ENCODE assay signal across 17 cellular contexts in the genomic region with DNA sequence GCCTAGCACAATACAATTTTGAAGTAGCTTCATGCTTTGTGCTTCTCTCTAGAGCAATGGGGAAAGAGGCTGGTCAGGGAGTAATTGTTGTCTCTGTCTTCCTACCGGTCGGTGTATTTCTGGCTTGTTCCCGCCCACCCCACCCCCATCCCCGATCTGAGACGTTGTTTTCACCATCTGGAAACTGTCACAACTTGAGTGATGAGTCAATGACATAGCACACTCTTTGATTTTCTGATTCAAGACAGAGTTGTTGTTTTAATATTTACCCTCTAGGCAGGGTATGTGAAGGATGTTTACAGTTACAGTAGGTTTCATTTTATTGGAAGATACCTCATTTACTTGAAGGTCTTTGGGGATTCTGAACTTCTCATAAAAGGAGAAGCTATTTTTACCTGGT. TPM values are rescaled to one million over a fixed set of nuclear protein-coding genes. Genes with fewer than 3 reads are reported as not detected.
DNase-seq lines count a peak whose midpoint lies in the region; ATAC-seq, FAIRE-seq and TF ChIP-seq lines count a peak whose summit lies in the region.
"Had no signal": no experiment of that assay in that cellular context is flagged by ENCODE, and none has a peak within 500 bp of the region (broad histone marks: within the 10 kb centered on the region; RNA-seq: fewer than 3 reads in every experiment).

No MANE protein-coding gene starts in this region.

- POLR2A ChIA-PET in HepG2 (lab: Yijun Ruan, JAX) = no interaction called here

- 0% methylated on average over 5 of the region's 5 CpGs for WGBS in HepG2 (ENCODE audit: low lambda C conversion rate)

- H3K9me3 ChIP-seq in HepG2 (ENCODE audit: low read length) = no peaks in the 10 kb centered on the region
- H3K9me3 ChIP-seq: spleen, thoracic aorta had no signal

- no peak overlapping the region for H3K9ac ChIP-seq in HepG2 (ENCODE audit: insufficient read depth, low read depth, low read length)

- TF ChIP-seq POLR2A in HepG2 (IDR thresholded peaks at IDR 0.05; ENCODE audit: insufficient read depth in 1 of 2, low read depth in 2 of 2, low read length in 2 of 2) = no peak

- no peak overlapping the region for H2AFZ ChIP-seq in HepG2 (ENCODE audit: low read length)

- H3K4me3 ChIP-seq in HepG2 (replicated peaks in 1 of 3; ENCODE audit: insufficient read depth in 1 of 3, low read depth in 2 of 3, low read length in 3 of 3) = no peak overlapping the region
- H3K4me3 ChIP-seq: spleen, thoracic aorta had no signal

- peaks cover 1% of the 10 kb centered on the region for H3K27me3 Mint-ChIP-seq in activated T-cell treated with anti-CD3 and anti-CD28 coated beads, Interleukin-2, amount 50 U/mL, for 4 hours (ENCODE audit: low read depth)
- H3K27me3 Mint-ChIP-seq in activated T-helper 1 cell treated with anti-CD3 and anti-CD28 coated beads, Interleukin-12 subunit alpha, Interleukin-12 subunit beta, Interleukin-2, Interleukin-4 antibody, amounts not matched to agents 30 ng/mL and 10 ng/mL and 1 ng/mL, durations not matched to agents 14 hours and 24 hours and 36 hours (ENCODE audit: insufficient read depth) = no peaks in the 10 kb centered on the region
- H3K27me3 Mint-ChIP-seq in stimulated activated naive B cell treated with anti-CD40 and anti-IgM and Interleukin-4, amounts not matched to agents 10 μg/mL and 1 μg/mL and 100 μg/mL, for 72 hours = no peaks in the 10 kb centered on the region

- ATAC-seq in activated T-cell treated with anti-CD3 and anti-CD28 coated beads, Interleukin-2, amount 50 U/mL, for 4 hours = peak; percentile 83 to 85
- ATAC-seq in stimulated activated naive B cell treated with anti-CD40 and anti-IgM and Interleukin-4, amounts not matched to agents 10 μg/mL and 1 μg/mL and 100 μg/mL, for 72 hours (replicated peaks) = peak; percentile 14 to 29
- no peak for ATAC-seq in HG03139 (IDR thresholded peaks at IDR 0.05; ENCODE audit: unreplicated experiment)
- no peak for ATAC-seq in HepG2
- ATAC-seq in sciatic nerve = no peak

- H3K9me3 Mint-ChIP-seq in activated T-cell treated with anti-CD3 and anti-CD28 coated beads, Interleukin-2, amount 50 U/mL, for 4 hours = no peaks in the 10 kb centered on the region
- H3K9me3 Mint-ChIP-seq in activated T-helper 1 cell treated with anti-CD3 and anti-CD28 coated beads, Interleukin-12 subunit alpha, Interleukin-12 subunit beta, Interleukin-2, Interleukin-4 antibody, amounts not matched to agents 30 ng/mL and 10 ng/mL and 1 ng/mL, durations not matched to agents 14 hours and 24 hours and 36 hours = no peaks in the 10 kb centered on the region
- H3K9me3 Mint-ChIP-seq in stimulated activated naive B cell treated with anti-CD40 and anti-IgM and Interleukin-4, amounts not matched to agents 10 μg/mL and 1 μg/mL and 100 μg/mL, for 72 hours = no peaks in the 10 kb centered on the region

- no peak for TF ChIP-seq RAD21 in HepG2 (CRISPR knock-in tag; IDR thresholded peaks at IDR 0.05)

- H3K36me3 ChIP-seq in HepG2 (replicated peaks in 1 of 2; ENCODE audit: control insufficient read depth in 1 of 2, insufficient read depth in 2 of 2, low read length in 2 of 2) = no peaks in the 10 kb centered on the region
- H3K36me3 ChIP-seq: spleen, thoracic aorta had no signal

- TF ChIP-seq CTCF in HepG2 (CRISPR knock-in tag; IDR thresholded peaks at IDR 0.05) = no peak

- H3K27ac Mint-ChIP-seq in activated T-helper 1 cell treated with anti-CD3 and anti-CD28 coated beads, Interleukin-12 subunit alpha, Interleukin-12 subunit beta, Interleukin-2, Interleukin-4 antibody, amounts not matched to agents 30 ng/mL and 10 ng/mL and 1 ng/mL, durations not matched to agents 14 hours and 24 hours and 36 hours = peak overlapping the region; percentile 97
- H3K27ac Mint-ChIP-seq in stimulated activated naive B cell treated with anti-CD40 and anti-IgM and Interleukin-4, amounts not matched to agents 10 μg/mL and 1 μg/mL and 100 μg/mL, for 72 hours = no peak overlapping the region

- H3K27me3 ChIP-seq in HepG2 (ENCODE audit: control insufficient read depth in 1 of 2, insufficient read depth in 2 of 2, low read length in 2 of 2) = peaks cover 0 to 10% of the 10 kb centered on the region in 2 experiments; a peak in 1 of 5 replicates
- H3K27me3 ChIP-seq: spleen had no signal

- TF ChIP-seq EP300 in HepG2 (IDR thresholded peaks at IDR 0.05; ENCODE audit: low read depth in 2 of 2, low read length in 2 of 2) (no peak), HepG2 (CRISPR knock-in tag; IDR thresholded peaks at IDR 0.05; ENCODE audit: borderline replicate concordance) (no peak)

- in situ Hi-C loops in HepG2 (cut with HindIII; ENCODE audit: extremely low pct_ligation_motif_present, low pct_unique_long_range_greater_than_20kb) = no loop called here

- peak overlapping the region; percentile 19 for H3K4me3 Mint-ChIP-seq in activated T-cell treated with anti-CD3 and anti-CD28 coated beads, Interleukin-2, amount 50 U/mL, for 4 hours
- H3K4me3 Mint-ChIP-seq in activated T-helper 1 cell treated with anti-CD3 and anti-CD28 coated beads, Interleukin-12 subunit alpha, Interleukin-12 subunit beta, Interleukin-2, Interleukin-4 antibody, amounts not matched to agents 30 ng/mL and 10 ng/mL and 1 ng/mL, durations not matched to agents 14 hours and 24 hours and 36 hours = peak overlapping the region; percentile 100
- H3K4me3 Mint-ChIP-seq in stimulated activated naive B cell treated with anti-CD40 and anti-IgM and Interleukin-4, amounts not matched to agents 10 μg/mL and 1 μg/mL and 100 μg/mL, for 72 hours = no peak overlapping the region

- H3K36me3 Mint-ChIP-seq in activated T-cell treated with anti-CD3 and anti-CD28 coated beads, Interleukin-2, amount 50 U/mL, for 4 hours (ENCODE audit: insufficient read depth) = peaks cover 31% of the 10 kb centered on the region
- H3K36me3 Mint-ChIP-seq in activated T-helper 1 cell treated with anti-CD3 and anti-CD28 coated beads, Interleukin-12 subunit alpha, Interleukin-12 subunit beta, Interleukin-2, Interleukin-4 antibody, amounts not matched to agents 30 ng/mL and 10 ng/mL and 1 ng/mL, durations not matched to agents 14 hours and 24 hours and 36 hours (ENCODE audit: low read depth) = peaks cover 60% of the 10 kb centered on the region
- H3K36me3 Mint-ChIP-seq in stimulated activated naive B cell treated with anti-CD40 and anti-IgM and Interleukin-4, amounts not matched to agents 10 μg/mL and 1 μg/mL and 100 μg/mL, for 72 hours = peaks cover 1 to 4% of the 10 kb centered on the region in 2 donors

- no peaks in the 10 kb centered on the region for H4K20me1 ChIP-seq in HepG2 (ENCODE audit: insufficient read depth, low read length)

- no peak overlapping the region for H3K27ac ChIP-seq in HepG2 (ENCODE audit: extremely low read length, insufficient read depth, low read length)
- H3K27ac ChIP-seq: spleen, thoracic aorta had no signal

- intact Hi-C loops in activated T-helper 1 cell treated with anti-CD3 and anti-CD28 coated beads, Interleukin-12 subunit alpha, Interleukin-12 subunit beta, Interleukin-2, Interleukin-4 antibody, amounts not matched to agents 30 ng/mL and 10 ng/mL and 1 ng/mL, durations not matched to agents 14 hours and 24 hours and 36 hours (cut with micrococcal nuclease) = loop anchor here (1.0 to 5.0 kb wide), 7 partner anchors 10 to 382 kb away; no protein-coding TSS in a partner anchor
- intact Hi-C loops in HepG2 (cut with micrococcal nuclease; ENCODE audit: unreplicated experiment) (loop anchor here (2.0 kb wide), 1 partner anchor 58 kb away; no protein-coding TSS in a partner anchor), sciatic nerve (cut with DNase I) (no loop called here)

- peaks cover 42% of the 10 kb centered on the region for H3K4me1 Mint-ChIP-seq in activated T-cell treated with anti-CD3 and anti-CD28 coated beads, Interleukin-2, amount 50 U/mL, for 4 hours (ENCODE audit: low read depth)
- H3K4me1 Mint-ChIP-seq in activated T-helper 1 cell treated with anti-CD3 and anti-CD28 coated beads, Interleukin-12 subunit alpha, Interleukin-12 subunit beta, Interleukin-2, Interleukin-4 antibody, amounts not matched to agents 30 ng/mL and 10 ng/mL and 1 ng/mL, durations not matched to agents 14 hours and 24 hours and 36 hours (ENCODE audit: low read depth) = peaks cover 6% of the 10 kb centered on the region
- peaks cover 4 to 11% of the 10 kb centered on the region in 2 donors for H3K4me1 Mint-ChIP-seq in stimulated activated naive B cell treated with anti-CD40 and anti-IgM and Interleukin-4, amounts not matched to agents 10 μg/mL and 1 μg/mL and 100 μg/mL, for 72 hours

- DNase-seq in activated T-cell treated with anti-CD3 and anti-CD28 coated beads, Interleukin-2, amount 50 U/mL, for 4 hours = no peak
- DNase-seq in activated T-cell treated with anti-CD3 and anti-CD28 coated beads, Interleukin-2, amount 50 U/mL, for 1 hour = no peak
- DNase-seq in HPDE6-E6E7 (ENCODE audit: extremely low spot score) (peak; percentile 57), HepG2 (ENCODE audit: low spot score) (no peak), sciatic nerve (ENCODE audit: low spot score) (no peak)
- DNase-seq in activated T-helper 1 cell treated with anti-CD3 and anti-CD28 coated beads, Interleukin-12 subunit alpha, Interleukin-12 subunit beta, Interleukin-2, Interleukin-4 antibody, amounts not matched to agents 30 ng/mL and 10 ng/mL and 1 ng/mL, durations not matched to agents 14 hours and 24 hours and 36 hours (ENCODE audit: low spot score) = no peak
- DNase-seq in stimulated activated naive B cell treated with anti-CD40 and anti-IgM and Interleukin-4, amounts not matched to agents 10 μg/mL and 1 μg/mL and 100 μg/mL, for 72 hours = no peak
- DNase-seq: activated CD4-positive, alpha-beta T cell treated with anti-CD3 and anti-CD28 coated beads, Interleukin-2, amount 50 U/mL, for 1 hour; glutamatergic neuron; midbrain; occipital lobe; spleen had no signal

- FAIRE-seq in HepG2 (lab: Jason Lieb, UNC) = no peak
- FAIRE-seq: endothelial cell of umbilical vein had no signal

- no peaks in the 10 kb centered on the region for H3K4me1 ChIP-seq in HepG2 (ENCODE audit: insufficient read depth, low read length)

- H3K79me2 ChIP-seq in HepG2 (ENCODE audit: insufficient read depth, low read length) = no peaks in the 10 kb centered on the region

- BruUV-seq in HepG2 (replicated peaks; lab: Mats Ljungman, UMichigan) = no TSS peak

- CTCF ChIA-PET in HepG2 (lab: Yijun Ruan, JAX; ENCODE audit: low intra/inter-chr PET ratio, low total read pairs) = no interaction called here

- H3K4me2 ChIP-seq in HepG2 (ENCODE audit: low read depth, low read length) = no peak overlapping the region

RNA-seq across cellular contexts. Expression of gene IL12RB2, which starts 7.0 kb away (rescaled TPM):
- total RNA-seq in activated T-cell treated with anti-CD3 and anti-CD28 coated beads, Interleukin-2, amount 50 U/mL, for 4 hours = 10 to 100 TPM; 75.9 to 87.4 (median 81.2) TPM
- total RNA-seq in activated T-helper 1 cell treated with anti-CD3 and anti-CD28 coated beads, Interleukin-12 subunit alpha, Interleukin-12 subunit beta, Interleukin-2, Interleukin-4 antibody, amounts not matched to agents 30 ng/mL and 10 ng/mL and 1 ng/mL, durations not matched to agents 14 hours and 24 hours and 36 hours = 218 and 221 TPM in 2 replicates
- not detected in 2 replicates for total RNA-seq in HepG2 (2016; rRNA removed; fragmentation: Illumina TruSeq; extraction: Trizol)
- total RNA-seq in HepG2 (2016; cell fraction: cytosol; rRNA removed; fragmentation: Illumina TruSeq; extraction: Trizol; ENCODE audit: low read depth) = not detected in 2 replicates
- total RNA-seq in HepG2 (2016; cell fraction: insoluble cytoplasmic fraction; rRNA removed; fragmentation: Illumina TruSeq; extraction: Trizol) = not detected in 2 replicates
- total RNA-seq in HepG2 (2016; cell fraction: membrane; rRNA removed; fragmentation: Illumina TruSeq; extraction: Trizol) = not detected in 2 replicates
- not detected in 2 replicates for total RNA-seq in HepG2 (2016; cell fraction: nucleus; rRNA removed; fragmentation: Illumina TruSeq; extraction: Trizol)
- polyA plus RNA-seq in HepG2 (2011; rRNA removed) = not detected in 2 replicates
- not detected in 2 replicates for polyA plus RNA-seq in HepG2 (2011; cell fraction: cytosol; rRNA removed)
- polyA plus RNA-seq in HepG2 (2011; cell fraction: nucleus; rRNA removed) = not detected in 2 replicates
- polyA plus RNA-seq in HepG2 (2012) = 0.04 and 0.08 TPM in 2 replicates
- polyA plus RNA-seq in HepG2 (2016; cell fraction: cytosol; fragmentation: Illumina TruSeq; extraction: Trizol; ENCODE audit: low read depth) = not detected in 2 replicates
- polyA plus RNA-seq in HepG2 (2016; cell fraction: insoluble cytoplasmic fraction; fragmentation: Illumina TruSeq; extraction: Trizol; ENCODE audit: low read depth) = not detected in 2 replicates
- not detected in 2 replicates for polyA plus RNA-seq in HepG2 (2016; cell fraction: membrane; fragmentation: Illumina TruSeq; extraction: Trizol; ENCODE audit: low read depth)
- not detected in 2 replicates for polyA plus RNA-seq in HepG2 (2016; cell fraction: nucleus; fragmentation: Illumina TruSeq; extraction: Trizol; ENCODE audit: insufficient read depth, low read depth)
- polyA minus RNA-seq in HepG2 (2011; rRNA and poly(A)+ RNA removed; ENCODE audit: low replicate concordance) = not detected in 2 replicates
- not detected in 2 replicates for polyA minus RNA-seq in HepG2 (2011; cell fraction: cytosol; rRNA and poly(A)+ RNA removed)
- not detected in 2 replicates for polyA minus RNA-seq in HepG2 (2011; cell fraction: nucleus; rRNA and poly(A)+ RNA removed)
- 2.3 TPM for total RNA-seq in sciatic nerve
- total RNA-seq: chondrocyte, HT-29 had no signal
- polyA plus RNA-seq: endothelial cell of umbilical vein had no signal

Comparison
In these comparisons a context has a peak if more than half of its experiments do, and no peak if none do; other contexts are left out.
1. ATAC-seq: peak in activated T-cell treated with anti-CD3 and anti-CD28 coated beads, Interleukin-2, amount 50 U/mL, for 4 hours (2 of 2) and stimulated activated naive B cell treated with anti-CD40 and anti-IgM and Interleukin-4, amounts not matched to agents 10 μg/mL and 1 μg/mL and 100 μg/mL, for 72 hours (2 of 2); none in HG03139 (single experiment), HepG2 (single experiment) and sciatic nerve (single experiment).
2. H3K4me3 Mint-ChIP-seq: peak in activated T-cell treated with anti-CD3 and anti-CD28 coated beads, Interleukin-2, amount 50 U/mL, for 4 hours (single experiment) and activated T-helper 1 cell treated with anti-CD3 and anti-CD28 coated beads, Interleukin-12 subunit alpha, Interleukin-12 subunit beta, Interleukin-2, Interleukin-4 antibody, amounts not matched to agents 30 ng/mL and 10 ng/mL and 1 ng/mL, durations not matched to agents 14 hours and 24 hours and 36 hours (single experiment); none in stimulated activated naive B cell treated with anti-CD40 and anti-IgM and Interleukin-4, amounts not matched to agents 10 μg/mL and 1 μg/mL and 100 μg/mL, for 72 hours (0 of 2).
3. RNA of gene IL12RB2, which starts 7.0 kb away (total RNA-seq): 218 to 221 TPM in activated T-helper 1 cell treated with anti-CD3 and anti-CD28 coated beads, Interleukin-12 subunit alpha, Interleukin-12 subunit beta, Interleukin-2, Interleukin-4 antibody, amounts not matched to agents 30 ng/mL and 10 ng/mL and 1 ng/mL, durations not matched to agents 14 hours and 24 hours and 36 hours and 75.9 to 87.4 TPM in activated T-cell treated with anti-CD3 and anti-CD28 coated beads, Interleukin-2, amount 50 U/mL, for 4 hours; 2.3 TPM in sciatic nerve (single experiment) and not detected in HepG2; every median in the first group is over 10 times any median in the second.